Comparison of ENCODE assay signal across 8 cellular contexts in genomic region chr4:88285235-88285505, GRCh38. TPM values are rescaled to one million over a fixed set of nuclear protein-coding genes. Genes with fewer than 3 reads are reported as not detected.
A peak's percentile ranks its signal among the peaks of the same experiment; 100 is the strongest.
DNase-seq lines count a peak whose midpoint lies in the region; ATAC-seq and TF ChIP-seq lines count a peak whose summit lies in the region.

No MANE protein-coding gene starts in this region.

- DNase-seq in GM12864 (ENCODE audit: low read depth) (no peak), fibroblast of lung (ENCODE audit: low read depth in 2 of 2) (no peak), retinal pigment epithelial cell (ENCODE audit: low read depth) (no peak), COR-L47 (lab: John Stamatoyannopoulos, UW) (no peak), A172 (ENCODE audit: low spot score) (no peak), RPMI8226 (no peak)

- H3K9ac ChIP-seq in SU-DHL-6 (ENCODE audit: low read length) (peak overlapping the region; percentile 42; the same call in 1 of the 2 replicates), fibroblast of lung (ENCODE audit: insufficient read depth, low read length) (no peak overlapping the region)

- peaks cover 2% of the 10 kb centered on the region for H3K4me1 ChIP-seq in fibroblast of lung (ENCODE audit: control insufficient read depth, extremely low read depth, insufficient read depth, low read length)

- H3K36me3 ChIP-seq in SU-DHL-6 (ENCODE audit: low read length): no peaks in the 10 kb centered on the region
- no peaks in the 10 kb centered on the region for H3K36me3 ChIP-seq in fibroblast of lung (ENCODE audit: control insufficient read depth, insufficient read depth, low read length)

- H3K4me3 ChIP-seq in GM12864 (ENCODE audit: low read depth, low read length) (peak overlapping the region; percentile 60), SU-DHL-6 (ENCODE audit: insufficient read depth, low read length, poor library complexity, severe bottlenecking) (peak overlapping the region; percentile 42), fibroblast of lung (replicated peaks in 1 of 4; ENCODE audit: control extremely low read depth in 1 of 4, insufficient read depth in 1 of 4, low read depth in 3 of 4, low read length in 4 of 4) (peak overlapping the region; percentile 68 to 86 (median 78)), retinal pigment epithelial cell (ENCODE audit: low read length) (peak overlapping the region; percentile 85)

- ATAC-seq in GM18870 (IDR thresholded peaks at IDR 0.05; ENCODE audit: unreplicated experiment): no peak

- H3K4me2 ChIP-seq in SU-DHL-6 (ENCODE audit: low read depth, low read length, poor library complexity, severe bottlenecking) (peak overlapping the region; percentile 68), fibroblast of lung (ENCODE audit: extremely low read depth, insufficient read depth, low read length) (peak overlapping the region; percentile 90)

- H3K27ac ChIP-seq in SU-DHL-6 (ENCODE audit: low read depth, low read length) (no peak overlapping the region), fibroblast of lung (ENCODE audit: insufficient read depth, low read length) (peak overlapping the region; percentile 61)

- no peaks in the 10 kb centered on the region for H3K9me2 ChIP-seq in SU-DHL-6 (replicated peaks; ENCODE audit: insufficient read depth, low read length)

- H3K79me2 ChIP-seq in SU-DHL-6 (ENCODE audit: insufficient read depth, low read length) (peaks cover 27% of the 10 kb centered on the region), fibroblast of lung (ENCODE audit: control insufficient read depth, insufficient read depth, low read length) (no peaks in the 10 kb centered on the region)

- no peak for TF ChIP-seq CTCF in GM12864 (IDR thresholded peaks at IDR 0.05; ENCODE audit: low read depth, low read length, missing control alignments)
- no peak for TF ChIP-seq CTCF in SU-DHL-6 (IDR thresholded peaks at IDR 0.05; ENCODE audit: insufficient read depth, low read length, poor library complexity, severe bottlenecking)
- TF ChIP-seq CTCF in fibroblast of lung (conservative IDR thresholded peaks at IDR 0.05 in 1 of 2, IDR thresholded peaks at IDR 0.05 in 1 of 2; ENCODE audit: low read depth in 1 of 2, low read length in 2 of 2): no peak
- TF ChIP-seq CTCF in retinal pigment epithelial cell (conservative IDR thresholded peaks at IDR 0.05; ENCODE audit: low read depth, low read length): no peak

- peaks cover 10% of the 10 kb centered on the region for H3F3A ChIP-seq in SU-DHL-6 (ENCODE audit: insufficient read depth)

- H2AFZ ChIP-seq in SU-DHL-6 (ENCODE audit: low read depth, low read length, severe bottlenecking) (peak overlapping the region; percentile 79), fibroblast of lung (ENCODE audit: low read length) (peak overlapping the region; percentile 99)

- no peaks in the 10 kb centered on the region for H3K9me3 ChIP-seq in SU-DHL-6 (ENCODE audit: insufficient read depth, low read length)
- no peaks in the 10 kb centered on the region for H3K9me3 ChIP-seq in fibroblast of lung (ENCODE audit: control insufficient read depth, insufficient read depth, low read depth, low read length)

- no peaks in the 10 kb centered on the region for H3K27me3 ChIP-seq in SU-DHL-6 (ENCODE audit: low read length)
- no peaks in the 10 kb centered on the region for H3K27me3 ChIP-seq in fibroblast of lung (ENCODE audit: control insufficient read depth, insufficient read depth, low read length)

- H4K20me1 ChIP-seq in SU-DHL-6 (ENCODE audit: low read depth, low read length): no peaks in the 10 kb centered on the region
- no peaks in the 10 kb centered on the region for H4K20me1 ChIP-seq in fibroblast of lung (ENCODE audit: control insufficient read depth, extremely low read depth, insufficient read depth, low read length)

RNA-seq across cellular contexts. Expression of gene PPM1K, which starts 0.8 kb away (rescaled TPM):
- 10.0 and 18.0 TPM in 2 replicates for total RNA-seq in fibroblast of lung
- 8.1 and 14.4 TPM in 2 replicates for polyA plus RNA-seq in fibroblast of lung
- 4.1 and 6.5 TPM in 2 replicates for polyA plus RNA-seq in fibroblast of lung (2012)
- polyA minus RNA-seq in fibroblast of lung (ENCODE audit: low replicate concordance): 10.7 and 35.0 TPM in 2 replicates
- 7.9 and 9.5 TPM in 2 replicates for total RNA-seq in A172 (2014; rRNA removed; shearing (Covaris generic))
